ENCODE assay signal across 8 cellular contexts in the genomic region with DNA sequence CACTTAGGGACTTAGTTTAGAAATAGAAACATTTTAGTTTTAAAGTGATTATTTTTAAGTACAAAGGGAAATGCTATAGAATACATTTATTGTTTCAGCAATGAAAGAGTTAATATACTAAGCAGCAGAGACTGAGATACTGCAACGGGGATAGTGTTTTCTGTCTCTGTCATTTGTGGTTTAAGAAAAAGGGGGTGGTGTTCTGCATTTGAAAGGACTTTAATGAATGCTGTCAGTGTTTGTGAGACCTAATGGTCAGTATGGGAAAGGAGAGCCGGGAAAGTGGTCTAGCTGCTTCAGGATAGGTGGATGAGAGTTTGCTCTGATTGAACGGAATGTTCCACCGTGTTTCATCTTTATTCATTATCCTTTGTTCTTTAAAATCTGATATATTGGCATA. TPM values are rescaled to one million over a fixed set of nuclear protein-coding genes. Genes with fewer than 3 reads are reported as not detected.
DNase-seq lines count a peak whose midpoint lies in the region; ATAC-seq and TF ChIP-seq lines count a peak whose summit lies in the region.

A gene with protein sequence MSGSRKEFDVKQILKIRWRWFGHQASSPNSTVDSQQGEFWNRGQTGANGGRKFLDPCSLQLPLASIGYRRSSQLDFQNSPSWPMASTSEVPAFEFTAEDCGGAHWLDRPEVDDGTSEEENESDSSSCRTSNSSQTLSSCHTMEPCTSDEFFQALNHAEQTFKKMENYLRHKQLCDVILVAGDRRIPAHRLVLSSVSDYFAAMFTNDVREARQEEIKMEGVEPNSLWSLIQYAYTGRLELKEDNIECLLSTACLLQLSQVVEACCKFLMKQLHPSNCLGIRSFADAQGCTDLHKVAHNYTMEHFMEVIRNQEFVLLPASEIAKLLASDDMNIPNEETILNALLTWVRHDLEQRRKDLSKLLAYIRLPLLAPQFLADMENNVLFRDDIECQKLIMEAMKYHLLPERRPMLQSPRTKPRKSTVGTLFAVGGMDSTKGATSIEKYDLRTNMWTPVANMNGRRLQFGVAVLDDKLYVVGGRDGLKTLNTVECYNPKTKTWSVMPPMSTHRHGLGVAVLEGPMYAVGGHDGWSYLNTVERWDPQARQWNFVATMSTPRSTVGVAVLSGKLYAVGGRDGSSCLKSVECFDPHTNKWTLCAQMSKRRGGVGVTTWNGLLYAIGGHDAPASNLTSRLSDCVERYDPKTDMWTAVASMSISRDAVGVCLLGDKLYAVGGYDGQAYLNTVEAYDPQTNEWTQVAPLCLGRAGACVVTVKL (plus strand): TSS at position 139 of the 400 bp plus-strand sequence. CDS start 421 bp downstream, outside the sequence.

- no peaks in the 10 kb centered on the region for H3K9me3 ChIP-seq in Peyer's patch
- H3K9me3 ChIP-seq in neural cell (ENCODE audit: low read length), result no peaks in the 10 kb centered on the region

- H3K27me3 ChIP-seq in Peyer's patch (no peaks in the 10 kb centered on the region), neural cell (ENCODE audit: insufficient read depth, low read depth, low read length) (no peaks in the 10 kb centered on the region)

- peak; percentile 73 for DNase-seq in COLO829 (ENCODE audit: low spot score)
- no peak for DNase-seq in Peyer's patch
- DNase-seq in glomerular endothelial cell (ENCODE audit: extremely low read depth, low read depth, low spot score), result no peak
- DNase-seq in NCI-H187 (lab: John Stamatoyannopoulos, UW), result no peak
- DNase-seq in NCI-H2107 (lab: John Stamatoyannopoulos, UW), result no peak
- DNase-seq in NCI-H1417 treated with DMSO at 0.1 percent for 48 hours (lab: John Stamatoyannopoulos, UW), result no peak

- H3K36me3 ChIP-seq in Peyer's patch (no peaks in the 10 kb centered on the region), neural cell (ENCODE audit: insufficient read depth, low read length) (no peaks in the 10 kb centered on the region)

- no peak for ATAC-seq in HG02870 (IDR thresholded peaks at IDR 0.05; ENCODE audit: unreplicated experiment)

- no peaks in the 10 kb centered on the region for H3K9me2 ChIP-seq in neural cell (ENCODE audit: insufficient read depth, low read length)

- peak within 1 kb of the TSS; percentile 75 for H3K4me2 ChIP-seq in neural cell (ENCODE audit: low read length)

- H2AFZ ChIP-seq in neural cell (ENCODE audit: low read depth, low read length), result peak within 1 kb of the TSS; percentile 43

- peaks cover 39% of the 10 kb centered on the region for H3K79me2 ChIP-seq in neural cell (replicated peaks; ENCODE audit: insufficient read depth, low read length)

- H4K20me1 ChIP-seq in neural cell (ENCODE audit: insufficient read depth), result no peaks in the 10 kb centered on the region

- no peak for TF ChIP-seq POLR2A in Peyer's patch (IDR thresholded peaks at IDR 0.05)

- no peak within 1 kb of the TSS for H3K27ac ChIP-seq in Peyer's patch
- H3K27ac ChIP-seq in neural cell (ENCODE audit: low read length), result peak within 1 kb of the TSS; percentile 70

- H3K9ac ChIP-seq in neural cell (ENCODE audit: low read length), result peak within 1 kb of the TSS; percentile 57

- TF ChIP-seq RAD21 in neural cell (conservative IDR thresholded peaks at IDR 0.05), result peak; percentile 9

- no peak for TF ChIP-seq CTCF in Peyer's patch (IDR thresholded peaks at IDR 0.05)
- TF ChIP-seq CTCF in neural cell (IDR thresholded peaks at IDR 0.05; ENCODE audit: poor library complexity, severe bottlenecking), result no peak

- no peaks in the 10 kb centered on the region for H3K4me1 ChIP-seq in Peyer's patch

- H3F3A ChIP-seq in neural cell (ENCODE audit: insufficient read depth, low read length, poor library complexity, severe bottlenecking), result peaks cover 4% of the 10 kb centered on the region

- TF ChIP-seq EP300 in neural cell (conservative IDR thresholded peaks at IDR 0.05; ENCODE audit: poor library complexity, severe bottlenecking), result no peak

- H3K4me3 ChIP-seq in Peyer's patch (no peak within 1 kb of the TSS), neural cell (ENCODE audit: low read length) (peak within 1 kb of the TSS; percentile 69)

TF ChIP-seq in neural cell, 6 proteins besides CTCF, POLR2A, EP300 and RAD21:
- TF ChIP-seq EZH2 (IDR thresholded peaks at IDR 0.05; ENCODE audit: borderline replicate concordance, insufficient read depth, low read length, poor library complexity, severe bottlenecking) (no peak), POLR2AphosphoS5 (IDR thresholded peaks at IDR 0.05) (no peak), MXI1 (conservative IDR thresholded peaks at IDR 0.05; ENCODE audit: poor library complexity, severe bottlenecking) (no peak), SMC3 (conservative IDR thresholded peaks at IDR 0.05; ENCODE audit: poor library complexity) (no peak), TAF1 (IDR thresholded peaks at IDR 0.05; ENCODE audit: low read depth) (no peak)
- TF ChIP-seq, protein P1, sequence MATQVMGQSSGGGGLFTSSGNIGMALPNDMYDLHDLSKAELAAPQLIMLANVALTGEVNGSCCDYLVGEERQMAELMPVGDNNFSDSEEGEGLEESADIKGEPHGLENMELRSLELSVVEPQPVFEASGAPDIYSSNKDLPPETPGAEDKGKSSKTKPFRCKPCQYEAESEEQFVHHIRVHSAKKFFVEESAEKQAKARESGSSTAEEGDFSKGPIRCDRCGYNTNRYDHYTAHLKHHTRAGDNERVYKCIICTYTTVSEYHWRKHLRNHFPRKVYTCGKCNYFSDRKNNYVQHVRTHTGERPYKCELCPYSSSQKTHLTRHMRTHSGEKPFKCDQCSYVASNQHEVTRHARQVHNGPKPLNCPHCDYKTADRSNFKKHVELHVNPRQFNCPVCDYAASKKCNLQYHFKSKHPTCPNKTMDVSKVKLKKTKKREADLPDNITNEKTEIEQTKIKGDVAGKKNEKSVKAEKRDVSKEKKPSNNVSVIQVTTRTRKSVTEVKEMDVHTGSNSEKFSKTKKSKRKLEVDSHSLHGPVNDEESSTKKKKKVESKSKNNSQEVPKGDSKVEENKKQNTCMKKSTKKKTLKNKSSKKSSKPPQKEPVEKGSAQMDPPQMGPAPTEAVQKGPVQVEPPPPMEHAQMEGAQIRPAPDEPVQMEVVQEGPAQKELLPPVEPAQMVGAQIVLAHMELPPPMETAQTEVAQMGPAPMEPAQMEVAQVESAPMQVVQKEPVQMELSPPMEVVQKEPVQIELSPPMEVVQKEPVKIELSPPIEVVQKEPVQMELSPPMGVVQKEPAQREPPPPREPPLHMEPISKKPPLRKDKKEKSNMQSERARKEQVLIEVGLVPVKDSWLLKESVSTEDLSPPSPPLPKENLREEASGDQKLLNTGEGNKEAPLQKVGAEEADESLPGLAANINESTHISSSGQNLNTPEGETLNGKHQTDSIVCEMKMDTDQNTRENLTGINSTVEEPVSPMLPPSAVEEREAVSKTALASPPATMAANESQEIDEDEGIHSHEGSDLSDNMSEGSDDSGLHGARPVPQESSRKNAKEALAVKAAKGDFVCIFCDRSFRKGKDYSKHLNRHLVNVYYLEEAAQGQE (IDR thresholded peaks at IDR 0.05; ENCODE audit: borderline replicate concordance), result no peak

RNA-seq across cellular contexts. Expression of the gene that starts here (rescaled TPM):
- total RNA-seq in Peyer's patch (10 to 100 TPM in 3 of 4 donors, 1 to 10 TPM in 1; 7.2 to 41.3 (median 12.1) TPM), glomerular endothelial cell (70.8 and 91.4 TPM in 2 replicates)
- polyA plus RNA-seq in neural cell, result 33.8 TPM in 2 replicates
- 74.0 and 87.7 TPM in 2 replicates for polyA minus RNA-seq in neural cell
